Comparison of ENCODE assay signal across 27 cellular contexts in genomic region chr14:84751745-84752144, GRCh38.
"Had no signal": no experiment of that assay in that cellular context is flagged by ENCODE, and none has a peak within 500 bp of the region (broad histone marks: within the 10 kb centered on the region; RNA-seq: fewer than 3 reads in every experiment).

No MANE protein-coding gene starts in this region.

- H3K4me3 Mint-ChIP-seq: naive B cell; natural killer cell; nephron progenitor cell; neural progenitor cell; stimulated activated naive B cell treated with anti-CD40 and anti-IgM and Interleukin-4, amounts not matched to agents 10 μg/mL and 1 μg/mL and 100 μg/mL, for 72 hours had no signal

- H3K4me1 Mint-ChIP-seq: naive B cell; natural killer cell; nephron progenitor cell; stimulated activated naive B cell treated with anti-CD40 and anti-IgM and Interleukin-4, amounts not matched to agents 10 μg/mL and 1 μg/mL and 100 μg/mL, for 72 hours had no signal

- H3K36me3 Mint-ChIP-seq: naive B cell; natural killer cell; neural progenitor cell; stimulated activated naive B cell treated with anti-CD40 and anti-IgM and Interleukin-4, amounts not matched to agents 10 μg/mL and 1 μg/mL and 100 μg/mL, for 72 hours had no signal

- H3K27ac ChIP-seq: heart right ventricle, left ventricle myocardium inferior, neural progenitor cell, neutrophil, ovary, prostate gland, right lobe of liver, stomach, suprapubic skin, transverse colon, upper lobe of left lung, vagina had no signal

- DNase-seq: heart right ventricle; hippocampal formation; left colon; left ventricle myocardium inferior; naive B cell; natural killer cell; nephron progenitor cell; occipital lobe; ovary; posterior cingulate gyrus; retina; right lobe of liver; stimulated activated CD4-positive, alpha-beta T cell treated with anti-CD3 and anti-CD28 coated beads, Interleukin-12 subunit alpha, Interleukin-12 subunit beta, amount 100 ng/mL, for 4 hours; stimulated activated CD4-positive, alpha-beta T cell treated with anti-CD3 and anti-CD28 coated beads, Interleukin-15, amount 100 ng/mL, for 24 hours; stimulated activated CD4-positive, alpha-beta T cell treated with anti-CD3 and anti-CD28 coated beads, Interleukin-2, amount 100 ng/mL, for 24 hours; stimulated activated CD4-positive, alpha-beta T cell treated with anti-CD3 and anti-CD28 coated beads, Interleukin-4, amount 100 ng/mL, for 1 hour; stimulated activated naive B cell treated with anti-CD40 and anti-IgM and Interleukin-4, amounts not matched to agents 10 μg/mL and 1 μg/mL and 100 μg/mL, for 72 hours; stimulated activated naive CD8-positive, alpha-beta T cell treated with anti-CD3 and anti-CD28 coated beads, Interleukin-15, Interleukin-2, amounts not matched to agents 100 U/mL and 50 U/mL, for 24 hours; stomach; transverse colon; upper lobe of left lung had no signal

- H3K4me3 ChIP-seq: heart right ventricle, left ventricle myocardium inferior, lung, neural progenitor cell, ovary, prostate gland, right lobe of liver, suprapubic skin, transverse colon, upper lobe of left lung, vagina had no signal

- H3K4me1 ChIP-seq: heart right ventricle, left ventricle myocardium inferior, prostate gland, right lobe of liver, suprapubic skin, transverse colon, upper lobe of left lung, vagina had no signal

- H3K27me3 ChIP-seq: heart right ventricle, neural progenitor cell, neutrophil, ovary, right lobe of liver, stomach, suprapubic skin, transverse colon, upper lobe of left lung, vagina had no signal

- ATAC-seq: heart right ventricle; left colon; natural killer cell; stimulated activated naive B cell treated with anti-CD40 and anti-IgM and Interleukin-4, amounts not matched to agents 10 μg/mL and 1 μg/mL and 100 μg/mL, for 72 hours; stimulated activated naive CD8-positive, alpha-beta T cell treated with anti-CD3 and anti-CD28 coated beads, Interleukin-15, Interleukin-2, amounts not matched to agents 100 U/mL and 50 U/mL, for 24 hours had no signal

- H3K27ac Mint-ChIP-seq: naive B cell; natural killer cell; nephron progenitor cell; neural progenitor cell; stimulated activated naive B cell treated with anti-CD40 and anti-IgM and Interleukin-4, amounts not matched to agents 10 μg/mL and 1 μg/mL and 100 μg/mL, for 72 hours had no signal

- H3K9me3 ChIP-seq: neutrophil, ovary, prostate gland, right lobe of liver, transverse colon, upper lobe of left lung, vagina had no signal

- H3K4me2 ChIP-seq: neural progenitor cell had no signal

- H3K27me3 Mint-ChIP-seq: naive B cell; stimulated activated naive B cell treated with anti-CD40 and anti-IgM and Interleukin-4, amounts not matched to agents 10 μg/mL and 1 μg/mL and 100 μg/mL, for 72 hours had no signal

- H3K36me3 ChIP-seq: heart right ventricle, left ventricle myocardium inferior, neural progenitor cell, neutrophil, ovary, prostate gland, right lobe of liver, stomach, suprapubic skin, transverse colon, upper lobe of left lung, vagina had no signal

- H3K9ac ChIP-seq: neural progenitor cell had no signal
